Comparison of ENCODE assay signal across 1 cellular context in the genomic region with DNA sequence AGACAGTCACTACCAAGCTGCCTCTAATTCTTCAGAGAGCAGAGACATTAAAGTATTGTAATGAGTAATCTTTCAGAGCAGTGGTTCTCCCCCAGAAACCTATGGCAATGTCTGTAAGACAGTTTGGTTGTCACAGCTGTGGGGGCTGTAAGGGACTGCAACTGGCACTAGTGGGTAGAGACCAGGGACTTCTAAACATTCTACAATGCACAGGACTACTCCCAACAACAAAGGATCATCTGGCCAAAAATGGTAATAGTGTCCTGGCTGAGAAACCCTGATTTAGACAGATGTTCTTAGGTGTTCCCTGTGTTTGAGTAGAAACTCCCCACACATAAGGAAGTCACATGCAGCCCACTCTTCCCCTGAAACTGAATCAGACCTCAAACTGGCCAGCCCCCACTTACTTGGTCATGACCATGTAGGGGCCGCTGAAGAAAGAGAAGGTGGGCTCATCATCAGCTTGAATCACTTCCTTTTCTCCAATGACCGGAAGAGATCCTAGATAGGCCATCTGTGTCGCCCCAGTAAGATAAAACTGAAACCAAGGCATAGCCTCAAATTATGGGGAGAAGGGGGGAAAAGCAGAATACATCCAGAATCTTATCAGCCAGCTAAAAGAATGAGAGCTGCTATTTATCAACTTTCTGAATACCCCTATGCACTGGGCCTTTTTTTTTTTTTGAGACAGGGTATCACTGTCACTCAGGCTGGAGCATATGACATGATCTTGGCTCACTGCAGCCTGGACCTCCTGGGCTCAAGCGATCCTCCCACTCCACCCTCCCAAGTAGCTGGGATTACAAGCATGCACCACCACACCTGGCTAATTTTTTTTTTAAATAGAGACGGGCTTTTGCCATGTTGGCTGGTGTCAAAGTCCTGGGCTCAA.
TF ChIP-seq lines count a peak whose summit lies in the region.

No MANE protein-coding gene starts in this region.

TF ChIP-seq in GM12878, 131 proteins besides CTCF, POLR2A, EP300 and RAD21 (continued from another document):
- TF ChIP-seq, protein P1, sequence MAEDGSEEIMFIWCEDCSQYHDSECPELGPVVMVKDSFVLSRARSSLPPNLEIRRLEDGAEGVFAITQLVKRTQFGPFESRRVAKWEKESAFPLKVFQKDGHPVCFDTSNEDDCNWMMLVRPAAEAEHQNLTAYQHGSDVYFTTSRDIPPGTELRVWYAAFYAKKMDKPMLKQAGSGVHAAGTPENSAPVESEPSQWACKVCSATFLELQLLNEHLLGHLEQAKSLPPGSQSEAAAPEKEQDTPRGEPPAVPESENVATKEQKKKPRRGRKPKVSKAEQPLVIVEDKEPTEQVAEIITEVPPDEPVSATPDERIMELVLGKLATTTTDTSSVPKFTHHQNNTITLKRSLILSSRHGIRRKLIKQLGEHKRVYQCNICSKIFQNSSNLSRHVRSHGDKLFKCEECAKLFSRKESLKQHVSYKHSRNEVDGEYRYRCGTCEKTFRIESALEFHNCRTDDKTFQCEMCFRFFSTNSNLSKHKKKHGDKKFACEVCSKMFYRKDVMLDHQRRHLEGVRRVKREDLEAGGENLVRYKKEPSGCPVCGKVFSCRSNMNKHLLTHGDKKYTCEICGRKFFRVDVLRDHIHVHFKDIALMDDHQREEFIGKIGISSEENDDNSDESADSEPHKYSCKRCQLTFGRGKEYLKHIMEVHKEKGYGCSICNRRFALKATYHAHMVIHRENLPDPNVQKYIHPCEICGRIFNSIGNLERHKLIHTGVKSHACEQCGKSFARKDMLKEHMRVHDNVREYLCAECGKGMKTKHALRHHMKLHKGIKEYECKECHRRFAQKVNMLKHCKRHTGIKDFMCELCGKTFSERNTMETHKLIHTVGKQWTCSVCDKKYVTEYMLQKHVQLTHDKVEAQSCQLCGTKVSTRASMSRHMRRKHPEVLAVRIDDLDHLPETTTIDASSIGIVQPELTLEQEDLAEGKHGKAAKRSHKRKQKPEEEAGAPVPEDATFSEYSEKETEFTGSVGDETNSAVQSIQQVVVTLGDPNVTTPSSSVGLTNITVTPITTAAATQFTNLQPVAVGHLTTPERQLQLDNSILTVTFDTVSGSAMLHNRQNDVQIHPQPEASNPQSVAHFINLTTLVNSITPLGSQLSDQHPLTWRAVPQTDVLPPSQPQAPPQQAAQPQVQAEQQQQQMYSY (CRISPR knock-in tag; IDR thresholded peaks at IDR 0.05) = no peak
- peak; percentile 73; the same call in 1 of the 2 replicates for TF ChIP-seq JUNB (IDR thresholded peaks at IDR 0.05)
- peak; percentile 71; the same call in 1 of the 2 replicates for TF ChIP-seq CREB1 (IDR thresholded peaks at IDR 0.05; ENCODE audit: low read depth)
- TF ChIP-seq, protein P2, sequence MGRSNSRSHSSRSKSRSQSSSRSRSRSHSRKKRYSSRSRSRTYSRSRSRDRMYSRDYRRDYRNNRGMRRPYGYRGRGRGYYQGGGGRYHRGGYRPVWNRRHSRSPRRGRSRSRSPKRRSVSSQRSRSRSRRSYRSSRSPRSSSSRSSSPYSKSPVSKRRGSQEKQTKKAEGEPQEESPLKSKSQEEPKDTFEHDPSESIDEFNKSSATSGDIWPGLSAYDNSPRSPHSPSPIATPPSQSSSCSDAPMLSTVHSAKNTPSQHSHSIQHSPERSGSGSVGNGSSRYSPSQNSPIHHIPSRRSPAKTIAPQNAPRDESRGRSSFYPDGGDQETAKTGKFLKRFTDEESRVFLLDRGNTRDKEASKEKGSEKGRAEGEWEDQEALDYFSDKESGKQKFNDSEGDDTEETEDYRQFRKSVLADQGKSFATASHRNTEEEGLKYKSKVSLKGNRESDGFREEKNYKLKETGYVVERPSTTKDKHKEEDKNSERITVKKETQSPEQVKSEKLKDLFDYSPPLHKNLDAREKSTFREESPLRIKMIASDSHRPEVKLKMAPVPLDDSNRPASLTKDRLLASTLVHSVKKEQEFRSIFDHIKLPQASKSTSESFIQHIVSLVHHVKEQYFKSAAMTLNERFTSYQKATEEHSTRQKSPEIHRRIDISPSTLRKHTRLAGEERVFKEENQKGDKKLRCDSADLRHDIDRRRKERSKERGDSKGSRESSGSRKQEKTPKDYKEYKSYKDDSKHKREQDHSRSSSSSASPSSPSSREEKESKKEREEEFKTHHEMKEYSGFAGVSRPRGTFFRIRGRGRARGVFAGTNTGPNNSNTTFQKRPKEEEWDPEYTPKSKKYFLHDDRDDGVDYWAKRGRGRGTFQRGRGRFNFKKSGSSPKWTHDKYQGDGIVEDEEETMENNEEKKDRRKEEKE (IDR thresholded peaks at IDR 0.05) = no peak
- no peak for TF ChIP-seq NR2C1 (IDR thresholded peaks at IDR 0.05)
- TF ChIP-seq ESRRA (IDR thresholded peaks at IDR 0.05; ENCODE audit: low read length) = no peak
- TF ChIP-seq, protein P3, sequence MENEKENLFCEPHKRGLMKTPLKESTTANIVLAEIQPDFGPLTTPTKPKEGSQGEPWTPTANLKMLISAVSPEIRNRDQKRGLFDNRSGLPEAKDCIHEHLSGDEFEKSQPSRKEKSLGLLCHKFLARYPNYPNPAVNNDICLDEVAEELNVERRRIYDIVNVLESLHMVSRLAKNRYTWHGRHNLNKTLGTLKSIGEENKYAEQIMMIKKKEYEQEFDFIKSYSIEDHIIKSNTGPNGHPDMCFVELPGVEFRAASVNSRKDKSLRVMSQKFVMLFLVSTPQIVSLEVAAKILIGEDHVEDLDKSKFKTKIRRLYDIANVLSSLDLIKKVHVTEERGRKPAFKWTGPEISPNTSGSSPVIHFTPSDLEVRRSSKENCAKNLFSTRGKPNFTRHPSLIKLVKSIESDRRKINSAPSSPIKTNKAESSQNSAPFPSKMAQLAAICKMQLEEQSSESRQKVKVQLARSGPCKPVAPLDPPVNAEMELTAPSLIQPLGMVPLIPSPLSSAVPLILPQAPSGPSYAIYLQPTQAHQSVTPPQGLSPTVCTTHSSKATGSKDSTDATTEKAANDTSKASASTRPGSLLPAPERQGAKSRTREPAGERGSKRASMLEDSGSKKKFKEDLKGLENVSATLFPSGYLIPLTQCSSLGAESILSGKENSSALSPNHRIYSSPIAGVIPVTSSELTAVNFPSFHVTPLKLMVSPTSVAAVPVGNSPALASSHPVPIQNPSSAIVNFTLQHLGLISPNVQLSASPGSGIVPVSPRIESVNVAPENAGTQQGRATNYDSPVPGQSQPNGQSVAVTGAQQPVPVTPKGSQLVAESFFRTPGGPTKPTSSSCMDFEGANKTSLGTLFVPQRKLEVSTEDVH (IDR thresholded peaks at IDR 0.05; ENCODE audit: low read depth, partially characterized antibody) = no peak
- no peak for TF ChIP-seq YBX1 (IDR thresholded peaks at IDR 0.05)
- TF ChIP-seq CREM (IDR thresholded peaks at IDR 0.05; ENCODE audit: low read depth) = peak; percentile 60; the same call in 1 of the 2 replicates
- TF ChIP-seq KLF5 (IDR thresholded peaks at IDR 0.05; ENCODE audit: partially characterized antibody) = no peak
- TF ChIP-seq BMI1 (IDR thresholded peaks at IDR 0.05; ENCODE audit: borderline replicate concordance) = no peak
- no peak for TF ChIP-seq TCF7 (IDR thresholded peaks at IDR 0.05; ENCODE audit: borderline replicate concordance)
- TF ChIP-seq ZNF274 (IDR thresholded peaks at IDR 0.05; ENCODE audit: insufficient read depth, insufficient read length) = no peak
- TF ChIP-seq RAD51 (IDR thresholded peaks at IDR 0.05) = peak; percentile 81
- no peak for TF ChIP-seq HDGF (IDR thresholded peaks at IDR 0.05)
- TF ChIP-seq NRF1 (conservative IDR thresholded peaks at IDR 0.05; ENCODE audit: low read depth, low read length) = no peak
- peak; percentile 77 to 96 for TF ChIP-seq SRF (IDR thresholded peaks at IDR 0.05; ENCODE audit: low read depth in 2 of 2, low read length in 2 of 2)
